2 cellular contexts compared by ENCODE assay signal in genomic region chr22:29030618-29031235, GRCh38.
TF ChIP-seq lines count a peak whose summit lies in the region.

No MANE protein-coding gene starts in this region.

TF ChIP-seq in A549, 52 proteins besides CTCF, POLR2A, EP300 and RAD21 (continued from another document):
- TF ChIP-seq CHD2 (IDR thresholded peaks at IDR 0.05; ENCODE audit: low read length, partially characterized antibody): no peak

TF ChIP-seq in HEK293, 187 proteins besides CTCF, POLR2A, EP300 and RAD21 (continued from another document and continues in another):
- TF ChIP-seq ZNF548 (tag by site-specific recombination; IDR thresholded peaks at IDR 0.05): no peak
- no peak for TF ChIP-seq ZNF211 (tag by site-specific recombination; IDR thresholded peaks at IDR 0.05; ENCODE audit: low read depth)
- no peak for TF ChIP-seq ZNF837 (tag by site-specific recombination; IDR thresholded peaks at IDR 0.05)
- TF ChIP-seq ZNF610 (tag by site-specific recombination; IDR thresholded peaks at IDR 0.05; ENCODE audit: borderline replicate concordance): no peak
- no peak; the same call in 1 of the 2 replicates for TF ChIP-seq ZNF623 (tag by site-specific recombination; IDR thresholded peaks at IDR 0.05)
- TF ChIP-seq ELK4 (IDR thresholded peaks at IDR 0.05; ENCODE audit: borderline replicate concordance, low read depth, low read length): no peak
- no peak for TF ChIP-seq ZNF155 (tag by site-specific recombination; IDR thresholded peaks at IDR 0.05)
- peak; percentile 69 for TF ChIP-seq KLF9 (tag by site-specific recombination; IDR thresholded peaks at IDR 0.05; ENCODE audit: low read depth)
- TF ChIP-seq ZNF768 (tag by site-specific recombination; IDR thresholded peaks at IDR 0.05): no peak
- TF ChIP-seq TCF7L2 (IDR thresholded peaks at IDR 0.05; ENCODE audit: borderline replicate concordance, low read depth, low read length): peak; percentile 98
- TF ChIP-seq GLIS1 (tag by site-specific recombination; IDR thresholded peaks at IDR 0.05): peak; percentile 86
- TF ChIP-seq ZNF146 (tag by site-specific recombination; IDR thresholded peaks at IDR 0.05): no peak
- peak; percentile 21; the same call in 1 of the 2 replicates for TF ChIP-seq ZSCAN23 (tag by site-specific recombination; IDR thresholded peaks at IDR 0.05)
- peak; percentile 29; the same call in 1 of the 2 replicates for TF ChIP-seq ZBTB17 (tag by site-specific recombination; IDR thresholded peaks at IDR 0.05)
- TF ChIP-seq, protein P1, sequence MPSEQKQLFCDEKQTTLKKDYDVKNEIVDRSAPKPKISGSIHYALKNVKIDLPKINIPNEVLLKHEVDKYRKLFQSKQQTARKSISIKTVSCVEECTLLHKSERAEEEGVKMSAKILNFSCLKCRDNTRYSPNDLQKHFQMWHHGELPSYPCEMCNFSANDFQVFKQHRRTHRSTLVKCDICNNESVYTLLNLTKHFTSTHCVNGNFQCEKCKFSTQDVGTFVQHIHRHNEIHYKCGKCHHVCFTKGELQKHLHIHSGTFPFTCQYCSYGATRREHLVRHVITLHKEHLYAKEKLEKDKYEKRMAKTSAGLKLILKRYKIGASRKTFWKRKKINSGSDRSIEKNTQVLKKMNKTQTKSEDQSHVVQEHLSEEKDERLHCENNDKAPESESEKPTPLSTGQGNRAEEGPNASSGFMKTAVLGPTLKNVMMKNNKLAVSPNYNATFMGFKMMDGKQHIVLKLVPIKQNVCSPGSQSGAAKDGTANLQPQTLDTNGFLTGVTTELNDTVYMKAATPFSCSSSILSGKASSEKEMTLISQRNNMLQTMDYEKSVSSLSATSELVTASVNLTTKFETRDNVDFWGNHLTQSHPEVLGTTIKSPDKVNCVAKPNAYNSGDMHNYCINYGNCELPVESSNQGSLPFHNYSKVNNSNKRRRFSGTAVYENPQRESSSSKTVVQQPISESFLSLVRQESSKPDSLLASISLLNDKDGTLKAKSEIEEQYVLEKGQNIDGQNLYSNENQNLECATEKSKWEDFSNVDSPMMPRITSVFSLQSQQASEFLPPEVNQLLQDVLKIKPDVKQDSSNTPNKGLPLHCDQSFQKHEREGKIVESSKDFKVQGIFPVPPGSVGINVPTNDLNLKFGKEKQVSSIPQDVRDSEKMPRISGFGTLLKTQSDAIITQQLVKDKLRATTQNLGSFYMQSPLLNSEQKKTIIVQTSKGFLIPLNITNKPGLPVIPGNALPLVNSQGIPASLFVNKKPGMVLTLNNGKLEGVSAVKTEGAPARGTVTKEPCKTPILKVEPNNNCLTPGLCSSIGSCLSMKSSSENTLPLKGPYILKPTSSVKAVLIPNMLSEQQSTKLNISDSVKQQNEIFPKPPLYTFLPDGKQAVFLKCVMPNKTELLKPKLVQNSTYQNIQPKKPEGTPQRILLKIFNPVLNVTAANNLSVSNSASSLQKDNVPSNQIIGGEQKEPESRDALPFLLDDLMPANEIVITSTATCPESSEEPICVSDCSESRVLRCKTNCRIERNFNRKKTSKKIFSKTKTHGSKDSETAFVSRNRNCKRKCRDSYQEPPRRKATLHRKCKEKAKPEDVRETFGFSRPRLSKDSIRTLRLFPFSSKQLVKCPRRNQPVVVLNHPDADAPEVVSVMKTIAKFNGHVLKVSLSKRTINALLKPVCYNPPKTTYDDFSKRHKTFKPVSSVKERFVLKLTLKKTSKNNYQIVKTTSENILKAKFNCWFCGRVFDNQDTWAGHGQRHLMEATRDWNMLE (tag by site-specific recombination; conservative IDR thresholded peaks at IDR 0.05; ENCODE audit: low read depth): no peak
- TF ChIP-seq SETDB1 (IDR thresholded peaks at IDR 0.05; ENCODE audit: insufficient read length, low read length): no peak
- TF ChIP-seq, protein P2, sequence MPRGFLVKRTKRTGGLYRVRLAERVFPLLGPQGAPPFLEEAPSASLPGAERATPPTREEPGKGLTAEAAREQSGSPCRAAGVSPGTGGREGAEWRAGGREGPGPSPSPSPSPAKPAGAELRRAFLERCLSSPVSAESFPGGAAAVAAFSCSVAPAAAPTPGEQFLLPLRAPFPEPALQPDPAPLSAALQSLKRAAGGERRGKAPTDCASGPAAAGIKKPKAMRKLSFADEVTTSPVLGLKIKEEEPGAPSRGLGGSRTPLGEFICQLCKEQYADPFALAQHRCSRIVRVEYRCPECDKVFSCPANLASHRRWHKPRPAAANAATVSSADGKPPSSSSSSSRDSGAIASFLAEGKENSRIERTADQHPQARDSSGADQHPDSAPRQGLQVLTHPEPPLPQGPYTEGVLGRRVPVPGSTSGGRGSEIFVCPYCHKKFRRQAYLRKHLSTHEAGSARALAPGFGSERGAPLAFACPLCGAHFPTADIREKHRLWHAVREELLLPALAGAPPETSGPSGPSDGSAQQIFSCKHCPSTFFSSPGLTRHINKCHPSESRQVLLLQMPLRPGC (tag by site-specific recombination; IDR thresholded peaks at IDR 0.05): peak; percentile 36; the same call in 1 of the 2 replicates
- TF ChIP-seq SP2 (tag by site-specific recombination; IDR thresholded peaks at IDR 0.05): peak; percentile 75
- TF ChIP-seq, protein P3, sequence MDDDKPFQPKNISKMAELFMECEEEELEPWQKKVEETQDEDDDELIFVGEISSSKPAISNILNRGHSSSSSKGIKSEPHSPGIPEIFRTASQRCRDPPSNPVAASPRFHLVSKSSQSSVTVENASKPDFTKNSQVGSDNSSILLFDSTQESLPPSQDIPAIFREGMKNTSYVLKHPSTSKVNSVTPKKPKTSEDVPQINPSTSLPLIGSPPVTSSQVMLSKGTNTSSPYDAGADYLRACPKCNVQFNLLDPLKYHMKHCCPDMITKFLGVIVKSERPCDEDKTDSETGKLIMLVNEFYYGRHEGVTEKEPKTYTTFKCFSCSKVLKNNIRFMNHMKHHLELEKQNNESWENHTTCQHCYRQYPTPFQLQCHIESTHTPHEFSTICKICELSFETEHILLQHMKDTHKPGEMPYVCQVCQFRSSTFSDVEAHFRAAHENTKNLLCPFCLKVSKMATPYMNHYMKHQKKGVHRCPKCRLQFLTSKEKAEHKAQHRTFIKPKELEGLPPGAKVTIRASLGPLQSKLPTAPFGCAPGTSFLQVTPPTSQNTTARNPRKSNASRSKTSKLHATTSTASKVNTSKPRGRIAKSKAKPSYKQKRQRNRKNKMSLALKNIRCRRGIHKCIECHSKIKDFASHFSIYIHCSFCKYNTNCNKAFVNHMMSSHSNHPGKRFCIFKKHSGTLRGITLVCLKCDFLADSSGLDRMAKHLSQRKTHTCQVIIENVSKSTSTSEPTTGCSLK (tag by site-specific recombination; IDR thresholded peaks at IDR 0.05): no peak
- 0 out of 2 replicates have a peak, but pooled peaks have one; percentile 17 for TF ChIP-seq ZNF24 (tag by site-specific recombination; IDR thresholded peaks at IDR 0.05)
- no peak for TF ChIP-seq GFI1B (tag by site-specific recombination; IDR thresholded peaks at IDR 0.05)
- peak; percentile 46; the same call in 1 of the 2 replicates for TF ChIP-seq ZNF76 (tag by site-specific recombination; IDR thresholded peaks at IDR 0.05; ENCODE audit: borderline replicate concordance, low read depth)
- no peak for TF ChIP-seq ZNF791 (tag by site-specific recombination; IDR thresholded peaks at IDR 0.05)
- peak; percentile 74; the same call in 1 of the 2 replicates for TF ChIP-seq ZBTB7A (tag by site-specific recombination; IDR thresholded peaks at IDR 0.05; ENCODE audit: low read depth)
- no peak for TF ChIP-seq ZNF248 (tag by site-specific recombination; IDR thresholded peaks at IDR 0.05)
- TF ChIP-seq, protein P4, sequence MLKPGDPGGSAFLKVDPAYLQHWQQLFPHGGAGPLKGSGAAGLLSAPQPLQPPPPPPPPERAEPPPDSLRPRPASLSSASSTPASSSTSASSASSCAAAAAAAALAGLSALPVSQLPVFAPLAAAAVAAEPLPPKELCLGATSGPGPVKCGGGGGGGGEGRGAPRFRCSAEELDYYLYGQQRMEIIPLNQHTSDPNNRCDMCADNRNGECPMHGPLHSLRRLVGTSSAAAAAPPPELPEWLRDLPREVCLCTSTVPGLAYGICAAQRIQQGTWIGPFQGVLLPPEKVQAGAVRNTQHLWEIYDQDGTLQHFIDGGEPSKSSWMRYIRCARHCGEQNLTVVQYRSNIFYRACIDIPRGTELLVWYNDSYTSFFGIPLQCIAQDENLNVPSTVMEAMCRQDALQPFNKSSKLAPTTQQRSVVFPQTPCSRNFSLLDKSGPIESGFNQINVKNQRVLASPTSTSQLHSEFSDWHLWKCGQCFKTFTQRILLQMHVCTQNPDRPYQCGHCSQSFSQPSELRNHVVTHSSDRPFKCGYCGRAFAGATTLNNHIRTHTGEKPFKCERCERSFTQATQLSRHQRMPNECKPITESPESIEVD (tag by site-specific recombination; IDR thresholded peaks at IDR 0.05): peak; percentile 52; the same call in 1 of the 2 replicates
- 0 out of 2 replicates have a peak, but pooled peaks have one; percentile 16 for TF ChIP-seq ZNF391 (tag by site-specific recombination; IDR thresholded peaks at IDR 0.05; ENCODE audit: borderline replicate concordance, low read depth)
- peak; percentile 75 for TF ChIP-seq ZNF324 (tag by site-specific recombination; IDR thresholded peaks at IDR 0.05)
- no peak for TF ChIP-seq ZNF175 (tag by site-specific recombination; IDR thresholded peaks at IDR 0.05)
- no peak for TF ChIP-seq ZNF785 (tag by site-specific recombination; IDR thresholded peaks at IDR 0.05)
- TF ChIP-seq ZNF148 (tag by site-specific recombination; IDR thresholded peaks at IDR 0.05; ENCODE audit: borderline replicate concordance): no peak
- TF ChIP-seq WT1 (tag by site-specific recombination; IDR thresholded peaks at IDR 0.05): peak; percentile 84
- TF ChIP-seq OVOL3 (tag by site-specific recombination; IDR thresholded peaks at IDR 0.05): no peak
- no peak for TF ChIP-seq REPIN1 (tag by site-specific recombination; IDR thresholded peaks at IDR 0.05; ENCODE audit: low read depth)
- TF ChIP-seq ZNF223 (tag by site-specific recombination; IDR thresholded peaks at IDR 0.05): no peak
- TF ChIP-seq EGR2 (tag by site-specific recombination; IDR thresholded peaks at IDR 0.05; ENCODE audit: low read depth): peak; percentile 80
- peak; percentile 67 for TF ChIP-seq SP7 (tag by site-specific recombination; IDR thresholded peaks at IDR 0.05)
- TF ChIP-seq, protein P5, sequence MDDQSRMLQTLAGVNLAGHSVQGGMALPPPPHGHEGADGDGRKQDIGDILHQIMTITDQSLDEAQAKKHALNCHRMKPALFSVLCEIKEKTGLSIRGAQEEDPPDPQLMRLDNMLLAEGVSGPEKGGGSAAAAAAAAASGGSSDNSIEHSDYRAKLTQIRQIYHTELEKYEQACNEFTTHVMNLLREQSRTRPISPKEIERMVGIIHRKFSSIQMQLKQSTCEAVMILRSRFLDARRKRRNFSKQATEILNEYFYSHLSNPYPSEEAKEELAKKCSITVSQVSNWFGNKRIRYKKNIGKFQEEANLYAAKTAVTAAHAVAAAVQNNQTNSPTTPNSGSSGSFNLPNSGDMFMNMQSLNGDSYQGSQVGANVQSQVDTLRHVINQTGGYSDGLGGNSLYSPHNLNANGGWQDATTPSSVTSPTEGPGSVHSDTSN (CRISPR knock-in tag; IDR thresholded peaks at IDR 0.05): no peak
- no peak for TF ChIP-seq ZNF221 (tag by site-specific recombination; IDR thresholded peaks at IDR 0.05; ENCODE audit: borderline replicate concordance)
- no peak for TF ChIP-seq ZNF169 (tag by site-specific recombination; IDR thresholded peaks at IDR 0.05)
- TF ChIP-seq RBAK (tag by site-specific recombination; IDR thresholded peaks at IDR 0.05): no peak
- TF ChIP-seq ZNF423 (tag by site-specific recombination; IDR thresholded peaks at IDR 0.05): no peak
- peak; percentile 72 for TF ChIP-seq SP3 (tag by site-specific recombination; IDR thresholded peaks at IDR 0.05)
- no peak for TF ChIP-seq ZNF600 (tag by site-specific recombination; IDR thresholded peaks at IDR 0.05)
- no peak for TF ChIP-seq ATF2 (tag by site-specific recombination; IDR thresholded peaks at IDR 0.05; ENCODE audit: low read depth)
- TF ChIP-seq ZNF530 (tag by site-specific recombination; IDR thresholded peaks at IDR 0.05; ENCODE audit: low read depth): no peak
- TF ChIP-seq ZNF394 (tag by site-specific recombination; IDR thresholded peaks at IDR 0.05; ENCODE audit: borderline replicate concordance): no peak; the same call in 1 of the 2 replicates
- 0 out of 2 replicates have a peak, but pooled peaks have one; percentile 19 for TF ChIP-seq ZEB2 (tag by site-specific recombination; IDR thresholded peaks at IDR 0.05)
- no peak for TF ChIP-seq ZNF350 (tag by site-specific recombination; IDR thresholded peaks at IDR 0.05)
